In the genomic region with DNA sequence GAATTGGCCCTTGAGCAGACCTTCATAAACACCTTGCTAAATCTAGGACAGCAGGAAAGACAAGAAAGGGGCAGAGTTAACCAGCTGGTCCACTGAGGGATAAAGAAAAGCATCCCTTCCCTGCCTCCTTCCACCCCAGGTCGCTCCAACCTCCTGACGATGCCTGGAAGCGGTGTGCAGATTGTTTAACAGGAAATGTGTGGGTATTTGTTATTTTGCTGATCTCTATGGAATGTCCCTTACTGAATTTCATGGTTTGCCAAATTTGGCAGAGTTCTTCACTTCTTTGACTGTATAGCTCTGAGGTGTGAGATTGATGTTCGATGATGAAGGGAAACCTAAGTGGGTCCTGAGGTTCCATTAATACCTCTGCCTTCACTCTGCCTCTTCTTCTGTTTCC, we compare ENCODE assay signal across 20 cellular contexts.
DNase-seq lines count a peak whose midpoint lies in the region; TF ChIP-seq lines count a peak whose summit lies in the region.
"Had no signal": no experiment of that assay in that cellular context is flagged by ENCODE, and none has a peak within 500 bp of the region (broad histone marks: within the 10 kb centered on the region; RNA-seq: fewer than 3 reads in every experiment).

No MANE protein-coding gene starts in this region.

- H3K36me3 ChIP-seq in ascending aorta: no peaks in the 10 kb centered on the region
- H3K36me3 ChIP-seq: esophagus squamous epithelium, heart right ventricle, prostate gland had no signal

- H3K27me3 ChIP-seq in ascending aorta: no peaks in the 10 kb centered on the region
- H3K27me3 ChIP-seq: esophagus squamous epithelium, heart right ventricle had no signal

- no peak for TF ChIP-seq CTCF in choroid plexus epithelial cell (conservative IDR thresholded peaks at IDR 0.05; ENCODE audit: low read depth, low read length)
- no peak for TF ChIP-seq CTCF in osteocyte (IDR thresholded peaks at IDR 0.05)
- no peak for TF ChIP-seq CTCF in ascending aorta (IDR thresholded peaks at IDR 0.05)

- peaks cover 4% of the 10 kb centered on the region for H3K36me3 Mint-ChIP-seq in osteocyte (ENCODE audit: unreplicated experiment)

- H3K4me3 Mint-ChIP-seq in osteocyte (ENCODE audit: unreplicated experiment): no peak overlapping the region
- H3K4me3 Mint-ChIP-seq: naive thymus-derived CD4-positive, alpha-beta T cell had no signal

- H3K27me3 Mint-ChIP-seq in osteocyte (ENCODE audit: unreplicated experiment): no peaks in the 10 kb centered on the region

- DNase-seq in H4 (ENCODE audit: low spot score): peak; percentile 18
- DNase-seq in RPMI7951 (ENCODE audit: low read depth): peak; percentile 43
- peak; percentile 57 for DNase-seq in choroid plexus epithelial cell (ENCODE audit: low read depth)
- no peak for DNase-seq in osteocyte (ENCODE audit: extremely low spot score, unreplicated experiment)
- DNase-seq in stimulated activated CD4-positive, alpha-beta T cell treated with anti-CD3 and anti-CD28 coated beads, Interleukin-15, amount 100 ng/mL, for 24 hours: no peak
- DNase-seq in NCI-H1105 (lab: John Stamatoyannopoulos, UW): no peak
- DNase-seq in ascending aorta (ENCODE audit: low spot score in 2 of 2): no peak
- DNase-seq: activated naive CD4-positive, alpha-beta T cell; esophagus squamous epithelium; H7; heart right ventricle; naive thymus-derived CD4-positive, alpha-beta T cell; NCI-H1694 treated with DMSO at 0.1 percent for 48 hours; NCI-H446 treated with DMSO at 0.1 percent for 48 hours; SHP77; stimulated activated CD4-positive, alpha-beta T cell treated with anti-CD3 and anti-CD28 coated beads, Interleukin-12 subunit alpha, Interleukin-12 subunit beta, amount 100 ng/mL, for 4 hours; stimulated activated naive CD4-positive, alpha-beta T cell; trophoblast cell had no signal

- peaks cover 0 to 11% of the 10 kb centered on the region in 2 donors for H3K4me1 ChIP-seq in ascending aorta
- H3K4me1 ChIP-seq: prostate gland had no signal

- H3K9me3 ChIP-seq in ascending aorta: no peaks in the 10 kb centered on the region
- H3K9me3 ChIP-seq: esophagus squamous epithelium, heart right ventricle, prostate gland had no signal

- peaks cover 44% of the 10 kb centered on the region for H3K4me1 Mint-ChIP-seq in osteocyte (ENCODE audit: unreplicated experiment)

- no peak overlapping the region for H3K27ac ChIP-seq in ascending aorta
- H3K27ac ChIP-seq: esophagus squamous epithelium, prostate gland had no signal

- H3K9me3 Mint-ChIP-seq in osteocyte (ENCODE audit: unreplicated experiment): peaks cover 8% of the 10 kb centered on the region

- intact Hi-C loops in ascending aorta (cut with DNase I): no loop called here

- H3K27ac Mint-ChIP-seq in osteocyte (ENCODE audit: unreplicated experiment): peak overlapping the region; percentile 85

- H3K4me3 ChIP-seq in choroid plexus epithelial cell (ENCODE audit: low read depth, low read length) (no peak overlapping the region), ascending aorta (no peak overlapping the region)
- H3K4me3 ChIP-seq: esophagus squamous epithelium, heart right ventricle, lung, prostate gland had no signal

Comparison
In these comparisons a context has a peak if more than half of its experiments do, and no peak if none do; other contexts are left out.
1. DNase-seq: peak in H4 (single experiment), RPMI7951 (single experiment) and choroid plexus epithelial cell (single experiment); none in osteocyte (single experiment), stimulated activated CD4-positive, alpha-beta T cell treated with anti-CD3 and anti-CD28 coated beads, Interleukin-15, amount 100 ng/mL, for 24 hours (single experiment), NCI-H1105 (single experiment) and ascending aorta (0 of 2).